ENCODE assay signal across 9 cellular contexts in the genomic region with DNA sequence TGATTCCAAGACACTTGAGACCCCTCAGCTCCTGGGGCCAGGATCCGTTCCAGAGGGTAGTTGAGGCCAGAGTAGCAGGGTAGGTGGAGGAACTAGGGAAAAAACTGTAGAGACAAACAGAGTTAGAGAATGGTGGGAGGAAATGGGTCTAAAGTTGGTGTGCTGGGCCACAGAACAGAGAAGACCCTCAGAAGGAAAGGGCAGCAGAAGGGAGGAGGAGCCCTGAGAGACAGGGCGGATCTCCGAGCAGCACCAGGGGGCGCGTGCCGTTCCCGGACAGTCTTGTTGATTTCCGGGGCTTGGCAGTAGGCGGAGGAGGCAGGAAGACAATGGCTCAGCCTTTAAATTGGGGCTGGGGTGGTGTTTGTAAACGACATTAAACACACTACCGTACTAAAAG. TPM values are rescaled to one million over a fixed set of nuclear protein-coding genes. Genes with fewer than 3 reads are reported as not detected.
DNase-seq lines count a peak whose midpoint lies in the region; ATAC-seq, FAIRE-seq and TF ChIP-seq lines count a peak whose summit lies in the region.
"Had no signal": no experiment of that assay in that cellular context is flagged by ENCODE, and none has a peak within 500 bp of the region (broad histone marks: within the 10 kb centered on the region; RNA-seq: fewer than 3 reads in every experiment).

No MANE protein-coding gene starts in this region.

- peak; percentile 11 to 48 (median 13) for TF ChIP-seq CTCF in keratinocyte (optimal IDR thresholded peaks at IDR 0.05 in 1 of 3, IDR thresholded peaks at IDR 0.05 in 1 of 3, conservative IDR thresholded peaks at IDR 0.05 in 1 of 3; ENCODE audit: extremely low read depth in 1 of 3, insufficient read depth in 2 of 3, low read length in 3 of 3)
- TF ChIP-seq CTCF in type B pancreatic cell (conservative IDR thresholded peaks at IDR 0.05) = peak; percentile 66

- H4K20me1 ChIP-seq in keratinocyte (ENCODE audit: control insufficient read depth, extremely low read depth, insufficient read depth, low read length) = no peaks in the 10 kb centered on the region

- in situ Hi-C loops in ACHN (cut with HindIII; ENCODE audit: low pct_ligation_motif_present, low pct_unique_long_range_greater_than_20kb, low sequenced_read_pairs) = no loop called here

- peaks cover 21% of the 10 kb centered on the region for H3K4me1 Mint-ChIP-seq in type B pancreatic cell (ENCODE audit: unreplicated experiment)

- H3K9me3 ChIP-seq in keratinocyte (ENCODE audit: control insufficient read depth, low read depth, low read length) = no peaks in the 10 kb centered on the region
- H3K9me3 ChIP-seq: pancreas had no signal

- H3K36me3 ChIP-seq in keratinocyte (ENCODE audit: control insufficient read depth in 2 of 2, extremely low read depth in 1 of 2, insufficient read depth in 2 of 2, low read length in 2 of 2) = no peaks in the 10 kb centered on the region
- H3K36me3 ChIP-seq: pancreas had no signal

- DNase-seq in ACHN (peak; percentile 10), HT-29 (ENCODE audit: low spot score) (peak; percentile 3), keratinocyte (ENCODE audit: low read depth, low spot score) (no peak), type B pancreatic cell (ENCODE audit: extremely low spot score, unreplicated experiment) (no peak), SW480 (ENCODE audit: low spot score) (no peak)
- peak; percentile 31 for DNase-seq in activated naive CD4-positive, alpha-beta T cell treated with Interleukin-2 at 50 U/mL for 16 hours
- DNase-seq in NK-92 treated with Interleukin-12 subunit alpha and Interleukin-12 subunit beta, amount 100 ng/mL, for 24 hours (lab: John Stamatoyannopoulos, UW) = no peak

- peak overlapping the region; percentile 78 for H3K4me3 Mint-ChIP-seq in type B pancreatic cell

- H3K9me3 Mint-ChIP-seq in type B pancreatic cell = no peaks in the 10 kb centered on the region

- peaks cover 47% of the 10 kb centered on the region for H3K27me3 ChIP-seq in keratinocyte (ENCODE audit: control insufficient read depth, extremely low read depth, insufficient read depth, low read length)
- H3K27me3 ChIP-seq: pancreas had no signal

- no peaks in the 10 kb centered on the region for H3K36me3 Mint-ChIP-seq in type B pancreatic cell

- H3K4me1 ChIP-seq in keratinocyte (ENCODE audit: control insufficient read depth, extremely low read depth, insufficient read depth, low read length) = no peaks in the 10 kb centered on the region

- H3K27me3 Mint-ChIP-seq in type B pancreatic cell = peaks cover 27% of the 10 kb centered on the region

- H3K27ac Mint-ChIP-seq in type B pancreatic cell = peak overlapping the region; percentile 61

- no peak overlapping the region for H3K4me2 ChIP-seq in keratinocyte (ENCODE audit: control insufficient read depth, extremely low read depth, insufficient read depth, low read depth, low read length)

- FAIRE-seq in keratinocyte (lab: Jason Lieb, UNC) = no peak
- FAIRE-seq: pancreas had no signal

- H3K9ac ChIP-seq in keratinocyte (ENCODE audit: control insufficient read depth, extremely low read depth, insufficient read depth, low read length) = no peak overlapping the region

- no peak overlapping the region for H3K4me3 ChIP-seq in keratinocyte (ENCODE audit: control insufficient read depth in 2 of 3, extremely low read depth in 1 of 3, insufficient read depth in 2 of 3, low read depth in 1 of 3, low read length in 3 of 3)
- H3K4me3 ChIP-seq: pancreas had no signal

- dilution Hi-C loops in keratinocyte (cut with MboI; ENCODE audit: extremely low pct_ligation_motif_present, low sequenced_read_pairs) = no loop called here

- no peak overlapping the region for H2AFZ ChIP-seq in keratinocyte (ENCODE audit: control insufficient read depth, low read length)

- no peaks in the 10 kb centered on the region for H3K79me2 ChIP-seq in keratinocyte (ENCODE audit: control insufficient read depth, insufficient read depth, low read length)

- no peak for ATAC-seq in GM19397 (IDR thresholded peaks at IDR 0.05; ENCODE audit: unreplicated experiment)
- ATAC-seq: pancreas had no signal

- H3K27ac ChIP-seq in keratinocyte (ENCODE audit: control insufficient read depth, insufficient read depth, low read length) = no peak overlapping the region
- H3K27ac ChIP-seq: pancreas had no signal

- H3K9me1 ChIP-seq in keratinocyte (ENCODE audit: control insufficient read depth, extremely low read depth, insufficient read depth, low read length) = no peaks in the 10 kb centered on the region

RNA-seq across cellular contexts. Expression of gene CECR2, which starts 2.4 kb away (rescaled TPM):
- not detected in 2 replicates for total RNA-seq in HT-29 (2014; rRNA removed; shearing (Covaris generic))
- 0.03 TPM in 1 of 3 replicates, not detected in the others for polyA plus RNA-seq in keratinocyte
- polyA plus RNA-seq in keratinocyte (2011; ENCODE audit: low read depth) = 0.12 TPM
- under 0.01 TPM in 1 of 2 replicates, not detected in the other for polyA plus RNA-seq in keratinocyte (2011; cell fraction: cytosol; rRNA removed)
- 0.01 and 0.04 TPM in 2 replicates for polyA plus RNA-seq in keratinocyte (2011; cell fraction: nucleus; rRNA removed)
- 0.21 TPM in 1 of 2 replicates, not detected in the other for polyA plus RNA-seq in keratinocyte (2012; ENCODE audit: low replicate concordance)
- polyA minus RNA-seq in keratinocyte = not detected in 3 replicates
- not detected for polyA minus RNA-seq in keratinocyte (2011; cell fraction: cytosol; rRNA and poly(A)+ RNA removed)
- polyA minus RNA-seq in keratinocyte (2011; cell fraction: nucleus; rRNA and poly(A)+ RNA removed) = not detected in 2 replicates
- 7.9 and 25.3 TPM in 2 replicates for total RNA-seq in type B pancreatic cell (ENCODE audit: low replicate concordance)

Comparison
In these comparisons a context has a peak if more than half of its experiments do, and no peak if none do; other contexts are left out.
1. DNase-seq: peak in ACHN (single experiment), HT-29 (single experiment) and activated naive CD4-positive, alpha-beta T cell treated with Interleukin-2 at 50 U/mL for 16 hours (single experiment); none in keratinocyte (single experiment), type B pancreatic cell (single experiment), SW480 (single experiment) and NK-92 treated with Interleukin-12 subunit alpha and Interleukin-12 subunit beta, amount 100 ng/mL, for 24 hours (single experiment).